In the genomic region with DNA sequence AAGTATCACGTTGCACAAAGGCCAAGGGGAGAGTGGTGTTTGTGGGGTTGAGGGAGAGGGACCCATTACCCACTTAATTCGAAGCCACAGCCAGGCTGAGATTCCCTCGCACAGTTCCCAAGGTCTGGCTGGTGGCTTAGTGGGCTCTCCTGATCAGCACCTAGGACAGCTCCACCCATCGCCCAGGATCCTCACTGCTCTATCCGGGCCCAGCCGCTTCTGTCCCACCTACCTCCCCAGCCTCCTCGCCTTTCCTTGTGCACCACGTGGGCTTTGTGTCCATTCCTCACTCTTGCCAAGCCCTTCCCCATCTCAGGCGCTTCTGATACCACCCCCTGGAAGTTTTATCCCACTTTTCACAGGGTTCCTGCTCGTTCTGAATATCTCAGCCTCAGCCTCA, we compare ENCODE assay signal across 8 cellular contexts.
A peak's percentile ranks its signal among the peaks of the same experiment; 100 is the strongest.
DNase-seq lines count a peak whose midpoint lies in the region; ATAC-seq and TF ChIP-seq lines count a peak whose summit lies in the region.

No MANE protein-coding gene starts in this region.

- H3K27ac ChIP-seq in effector memory CD4-positive, alpha-beta T cell (ENCODE audit: insufficient read depth, low read length, poor library complexity, severe bottlenecking), result no peak overlapping the region

- H3K4me1 ChIP-seq in effector memory CD4-positive, alpha-beta T cell (ENCODE audit: control insufficient read depth, insufficient read depth, low read length, poor library complexity, severe bottlenecking), result no peaks in the 10 kb centered on the region

- TF ChIP-seq CTCF in AG10803 (conservative IDR thresholded peaks at IDR 0.05; ENCODE audit: low read length), result no peak

- DNase-seq in AG10803 (ENCODE audit: low read depth) (peak; percentile 8), HuH-7 (ENCODE audit: low spot score) (peak; percentile 68), left kidney (ENCODE audit: low read depth, low spot score) (peak; percentile 93), NCI-H1694 treated with DMSO at 0.1 percent for 48 hours (lab: John Stamatoyannopoulos, UW) (no peak), anterior cingulate cortex (lab: John Stamatoyannopoulos, UW) (no peak)
- DNase-seq in activated CD8-positive, alpha-beta memory T cell treated with anti-CD3 and anti-CD28 coated beads, Interleukin-2, amount 50 U/mL, for 4 hours, result peak; percentile 19
- DNase-seq in effector memory CD4-positive, alpha-beta T cell, result no peak

- no peak overlapping the region for H3K4me3 ChIP-seq in AG10803 (ENCODE audit: low read length)
- no peak overlapping the region for H3K4me3 ChIP-seq in effector memory CD4-positive, alpha-beta T cell (ENCODE audit: insufficient read depth, low read depth, low read length, poor library complexity, severe bottlenecking)

- H3K36me3 ChIP-seq in effector memory CD4-positive, alpha-beta T cell (ENCODE audit: control insufficient read depth, insufficient read depth, low read length), result no peaks in the 10 kb centered on the region

- no peaks in the 10 kb centered on the region for H3K9me3 ChIP-seq in effector memory CD4-positive, alpha-beta T cell (ENCODE audit: control insufficient read depth, low read length)

- ATAC-seq in GM18858 (IDR thresholded peaks at IDR 0.05; ENCODE audit: unreplicated experiment), result no peak

- no peaks in the 10 kb centered on the region for H3K27me3 ChIP-seq in effector memory CD4-positive, alpha-beta T cell (replicated peaks; ENCODE audit: control insufficient read depth, insufficient read depth, low read length, poor library complexity, severe bottlenecking)

Comparison
In these comparisons a context has a peak if more than half of its experiments do, and no peak if none do; other contexts are left out.
1. DNase-seq: peak in AG10803 (single experiment), HuH-7 (single experiment), activated CD8-positive, alpha-beta memory T cell treated with anti-CD3 and anti-CD28 coated beads, Interleukin-2, amount 50 U/mL, for 4 hours (single experiment) and left kidney (single experiment); none in NCI-H1694 treated with DMSO at 0.1 percent for 48 hours (single experiment), effector memory CD4-positive, alpha-beta T cell (0 of 3) and anterior cingulate cortex (0 of 58).